Comparison of ENCODE assay signal across 9 cellular contexts in the genomic region with DNA sequence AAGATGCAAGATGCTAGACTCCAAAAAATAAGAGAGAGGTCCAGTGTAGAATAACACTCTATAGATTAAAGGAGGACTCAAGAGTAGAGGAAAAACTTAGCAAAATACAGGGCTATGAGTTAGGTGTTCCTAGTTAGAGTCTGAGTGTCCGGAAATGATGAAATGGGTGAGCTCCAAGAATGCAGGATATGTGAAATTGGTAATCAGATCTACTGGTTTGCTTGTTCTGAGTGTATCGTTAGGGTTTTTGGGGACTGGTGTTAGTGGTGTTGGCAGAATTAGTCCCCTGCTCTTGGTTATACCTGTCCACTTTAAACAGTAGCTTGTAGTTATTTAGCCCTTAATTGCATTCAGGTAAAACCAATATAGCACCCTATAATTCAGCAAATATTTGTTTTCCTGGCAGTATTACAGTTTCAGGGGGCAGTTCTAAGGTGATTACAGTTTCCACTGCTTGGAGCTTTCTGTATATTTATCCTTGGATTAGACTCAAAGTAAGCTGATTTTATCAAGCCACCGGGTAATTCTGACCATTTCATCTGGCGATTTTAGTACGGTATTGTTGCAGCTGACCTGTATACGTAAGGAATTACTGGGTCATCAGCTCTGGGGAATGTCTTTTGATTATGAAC.
DNase-seq lines count a peak whose midpoint lies in the region; ATAC-seq and TF ChIP-seq lines count a peak whose summit lies in the region.
"Had no signal": no experiment of that assay in that cellular context is flagged by ENCODE, and none has a peak within 500 bp of the region (broad histone marks: within the 10 kb centered on the region; RNA-seq: fewer than 3 reads in every experiment).

No MANE protein-coding gene starts in this region.

- 57 to 68% (median 64%) methylated on average over 6 of the region's 6 CpGs for WGBS in psoas muscle, 3 donors

- POLR2A ChIA-PET in activated CD8-positive, alpha-beta T cell treated with anti-CD3 and anti-CD28 coated beads for 36 hours (lab: Charles Lee), result interaction anchor here (1.0 to 4.0 kb wide), 12 partner anchors 10 to 210 kb away, joined by 3 to 24 read pairs (median 4); no protein-coding TSS in a partner anchor
- POLR2A ChIA-PET in naive thymus-derived CD8-positive, alpha-beta T cell (lab: Charles Lee), result interaction anchor here (0.6 to 2.2 kb wide), 13 partner anchors 10 to 328 kb away, joined by 3 to 6 read pairs (median 3); no protein-coding TSS in a partner anchor

- no peaks in the 10 kb centered on the region for H3K27me3 Mint-ChIP-seq in activated CD8-positive, alpha-beta T cell treated with anti-CD3 and anti-CD28 coated beads for 36 hours
- no peaks in the 10 kb centered on the region for H3K27me3 Mint-ChIP-seq in naive thymus-derived CD8-positive, alpha-beta T cell

- H3K9me3 Mint-ChIP-seq in activated CD8-positive, alpha-beta T cell treated with anti-CD3 and anti-CD28 coated beads for 36 hours, result no peaks in the 10 kb centered on the region
- H3K9me3 Mint-ChIP-seq in naive thymus-derived CD8-positive, alpha-beta T cell, result no peaks in the 10 kb centered on the region

- intact Hi-C loops in activated CD8-positive, alpha-beta T cell treated with anti-CD3 and anti-CD28 coated beads for 36 hours (cut with micrococcal nuclease), result loop anchor here (2.0 to 5.0 kb wide), 2 partner anchors 93 to 180 kb away; no protein-coding TSS in a partner anchor
- intact Hi-C loops in psoas muscle (cut with DNase I) (no loop called here), Right ventricle myocardium inferior (cut with DNase I) (no loop called here)

- H3K9me3 ChIP-seq in psoas muscle (no peaks in the 10 kb centered on the region), BE2C (no peaks in the 10 kb centered on the region)

- H3K4me3 ChIP-seq in NB4 (ENCODE audit: low read depth, low read length) (peak overlapping the region; percentile 89), psoas muscle (no peak overlapping the region), BE2C (ENCODE audit: low read depth, low read length) (no peak overlapping the region)

- TF ChIP-seq CTCF in NB4 (IDR thresholded peaks at IDR 0.05; ENCODE audit: low read depth, low read length) (no peak), psoas muscle (IDR thresholded peaks at IDR 0.05) (no peak), BE2C (IDR thresholded peaks at IDR 0.05; ENCODE audit: low read depth, low read length) (no peak)
- TF ChIP-seq CTCF in activated CD8-positive, alpha-beta T cell treated with anti-CD3 and anti-CD28 coated beads for 36 hours (IDR thresholded peaks at IDR 0.05), result no peak

- H3K27me3 ChIP-seq in psoas muscle (ENCODE audit: insufficient read depth in 3 of 3, low read length in 2 of 3) (no peaks in the 10 kb centered on the region), BE2C (no peaks in the 10 kb centered on the region)

- CTCF ChIA-PET in activated CD8-positive, alpha-beta T cell treated with anti-CD3 and anti-CD28 coated beads for 36 hours (lab: Charles Lee), result interaction anchor here (0.6 to 3.6 kb wide), 13 partner anchors 9 to 678 kb away, joined by 3 to 16 read pairs (median 3); no protein-coding TSS in a partner anchor

- H3K4me1 Mint-ChIP-seq in activated CD8-positive, alpha-beta T cell treated with anti-CD3 and anti-CD28 coated beads for 36 hours (ENCODE audit: low read depth), result peaks cover 31% of the 10 kb centered on the region
- peaks cover 21 to 45% (median 33%) of the 10 kb centered on the region in 4 donors for H3K4me1 Mint-ChIP-seq in naive thymus-derived CD8-positive, alpha-beta T cell

- ATAC-seq in activated CD8-positive, alpha-beta T cell treated with anti-CD3 and anti-CD28 coated beads for 36 hours, result peak; percentile 74
- ATAC-seq in naive thymus-derived CD8-positive, alpha-beta T cell, result peak; percentile 45
- ATAC-seq in psoas muscle (no peak), Right ventricle myocardium inferior (no peak)
- ATAC-seq: HCT116 had no signal

- H3K36me3 ChIP-seq in psoas muscle (ENCODE audit: insufficient read depth in 1 of 2, low read depth in 1 of 2) (no peaks in the 10 kb centered on the region), BE2C (no peaks in the 10 kb centered on the region)

- no peak overlapping the region for H3K4me3 Mint-ChIP-seq in activated CD8-positive, alpha-beta T cell treated with anti-CD3 and anti-CD28 coated beads for 36 hours
- H3K4me3 Mint-ChIP-seq in naive thymus-derived CD8-positive, alpha-beta T cell, result peak overlapping the region in 3 of 10 donors; percentile 89 to 96 (median 94)

- H3K4me1 ChIP-seq in psoas muscle (no peaks in the 10 kb centered on the region), BE2C (peaks cover 11% of the 10 kb centered on the region)

- H3K36me3 Mint-ChIP-seq in activated CD8-positive, alpha-beta T cell treated with anti-CD3 and anti-CD28 coated beads for 36 hours (ENCODE audit: low read depth), result peaks cover 18% of the 10 kb centered on the region
- H3K36me3 Mint-ChIP-seq in naive thymus-derived CD8-positive, alpha-beta T cell, result peaks cover 0 to 4% (median 0%) of the 10 kb centered on the region in 3 donors

- H3K27ac Mint-ChIP-seq in activated CD8-positive, alpha-beta T cell treated with anti-CD3 and anti-CD28 coated beads for 36 hours, result peak overlapping the region; percentile 96
- peak overlapping the region in 4 of 10 donors; percentile 96 to 99 (median 96) for H3K27ac Mint-ChIP-seq in naive thymus-derived CD8-positive, alpha-beta T cell

- no peak overlapping the region for H3K27ac ChIP-seq in psoas muscle

- no peak for TF ChIP-seq POLR2A in NB4 (IDR thresholded peaks at IDR 0.05; ENCODE audit: extremely low read depth, insufficient read length)

- DNase-seq in EL (peak; percentile 23), NB4 (ENCODE audit: low read depth) (peak; percentile 83), psoas muscle (no peak), COR-L47 (lab: John Stamatoyannopoulos, UW) (no peak), BE2C (no peak), Right ventricle myocardium inferior (ENCODE audit: missing footprints) (no peak)
- DNase-seq in activated CD8-positive, alpha-beta T cell treated with anti-CD3 and anti-CD28 coated beads for 36 hours, result peak; percentile 39
- DNase-seq in naive thymus-derived CD8-positive, alpha-beta T cell, result peak in 3 of 10 donors; percentile 48 to 50 (median 50)

Comparison
In these comparisons a context has a peak if more than half of its experiments do, and no peak if none do; other contexts are left out.
1. DNase-seq: peak in EL (single experiment), NB4 (single experiment) and activated CD8-positive, alpha-beta T cell treated with anti-CD3 and anti-CD28 coated beads for 36 hours (single experiment); none in psoas muscle (0 of 2), COR-L47 (single experiment), BE2C (single experiment) and Right ventricle myocardium inferior (single experiment).
2. ATAC-seq: peak in activated CD8-positive, alpha-beta T cell treated with anti-CD3 and anti-CD28 coated beads for 36 hours (single experiment) and naive thymus-derived CD8-positive, alpha-beta T cell (2 of 2); none in psoas muscle (0 of 4) and Right ventricle myocardium inferior (single experiment).